Comparison of ENCODE assay signal across 30 cellular contexts in the genomic region with DNA sequence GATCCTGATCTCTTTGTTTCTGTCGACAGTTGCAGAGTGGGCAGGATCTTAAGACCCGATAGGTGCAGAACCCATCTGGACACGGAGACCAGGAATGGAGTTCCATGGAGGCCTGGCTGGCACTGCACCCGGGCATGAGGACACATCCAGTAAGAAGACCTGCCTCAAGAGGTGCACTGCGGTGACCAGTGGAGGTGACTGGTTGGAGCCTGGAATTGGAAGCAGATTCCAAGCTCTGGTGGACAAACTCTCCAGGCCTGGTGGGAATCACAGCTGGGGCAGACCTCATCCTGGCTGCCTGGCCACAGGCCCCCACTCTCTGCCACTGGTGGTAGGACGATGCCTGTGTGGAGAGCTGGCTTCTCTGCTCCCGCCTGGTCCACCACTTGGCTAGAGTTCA. TPM values are rescaled to one million over a fixed set of nuclear protein-coding genes. Genes with fewer than 3 reads are reported as not detected.
DNase-seq lines count a peak whose midpoint lies in the region; ATAC-seq, FAIRE-seq and TF ChIP-seq lines count a peak whose summit lies in the region.
"Had no signal": no experiment of that assay in that cellular context is flagged by ENCODE, and none has a peak within 500 bp of the region (broad histone marks: within the 10 kb centered on the region; RNA-seq: fewer than 3 reads in every experiment).

No MANE protein-coding gene starts in this region.

- TF ChIP-seq POLR2A in HepG2 (IDR thresholded peaks at IDR 0.05; ENCODE audit: insufficient read depth in 1 of 2, low read depth in 2 of 2, low read length in 2 of 2), result no peak
- no peak for TF ChIP-seq POLR2A in right lobe of liver (IDR thresholded peaks at IDR 0.05)

- TF ChIP-seq EP300 in HepG2 (IDR thresholded peaks at IDR 0.05; ENCODE audit: low read depth in 2 of 2, low read length in 2 of 2) (no peak), HepG2 (CRISPR knock-in tag; IDR thresholded peaks at IDR 0.05; ENCODE audit: borderline replicate concordance) (no peak)

- no TSS peak for BruUV-seq in HepG2 (replicated peaks; lab: Mats Ljungman, UMichigan)

- H3K79me2 ChIP-seq in HepG2 (ENCODE audit: insufficient read depth, low read length) (no peaks in the 10 kb centered on the region), osteoblast (ENCODE audit: insufficient read depth, low read length) (no peaks in the 10 kb centered on the region)

- no peak for TF ChIP-seq RAD21 in HepG2 (CRISPR knock-in tag; IDR thresholded peaks at IDR 0.05)

- H3K4me3 ChIP-seq in HepG2 (replicated peaks in 1 of 3; ENCODE audit: insufficient read depth in 1 of 3, low read depth in 2 of 3, low read length in 3 of 3) (no peak overlapping the region), right lobe of liver (no peak overlapping the region), osteoblast (ENCODE audit: insufficient read depth, low read length) (no peak overlapping the region)
- H3K4me3 ChIP-seq: psoas muscle, SJCRH30 had no signal

- CTCF ChIA-PET in HepG2 (lab: Yijun Ruan, JAX; ENCODE audit: low intra/inter-chr PET ratio, low total read pairs), result no interaction called here

- in situ Hi-C loops in HepG2 (cut with HindIII; ENCODE audit: extremely low pct_ligation_motif_present, low pct_unique_long_range_greater_than_20kb), result no loop called here

- H4K20me1 ChIP-seq in HepG2 (ENCODE audit: insufficient read depth, low read length), result no peaks in the 10 kb centered on the region
- H4K20me1 ChIP-seq in osteoblast (ENCODE audit: insufficient read depth, low read length), result no peaks in the 10 kb centered on the region

- no peaks in the 10 kb centered on the region for H3K36me3 ChIP-seq in HepG2 (replicated peaks in 1 of 2; ENCODE audit: control insufficient read depth in 1 of 2, insufficient read depth in 2 of 2, low read length in 2 of 2)
- H3K36me3 ChIP-seq in right lobe of liver, result peaks cover 0 to 5% (median 0%) of the 10 kb centered on the region in 4 donors
- peaks cover 59% of the 10 kb centered on the region for H3K36me3 ChIP-seq in KOPT-K1 (ENCODE audit: insufficient read depth, low read length)
- H3K36me3 ChIP-seq in osteoblast (ENCODE audit: insufficient read depth, low read length), result no peaks in the 10 kb centered on the region
- H3K36me3 ChIP-seq: BE2C, SJCRH30 had no signal

- TF ChIP-seq CTCF in HepG2 (CRISPR knock-in tag; IDR thresholded peaks at IDR 0.05) (no peak), right lobe of liver (IDR thresholded peaks at IDR 0.05) (no peak), osteoblast (IDR thresholded peaks at IDR 0.05; ENCODE audit: extremely low read depth, low read depth, low read length) (no peak), GM10266 (IDR thresholded peaks at IDR 0.05; ENCODE audit: control insufficient read depth, insufficient read depth, low read depth, missing control alignments) (no peak)

- H3K27ac ChIP-seq in HepG2 (ENCODE audit: extremely low read length, insufficient read depth, low read length), result no peak overlapping the region
- H3K27ac ChIP-seq in right lobe of liver, result no peak overlapping the region
- H3K27ac ChIP-seq in KOPT-K1 (ENCODE audit: low read depth, low read length, poor library complexity, severe bottlenecking), result peak overlapping the region; percentile 95
- no peak overlapping the region for H3K27ac ChIP-seq in osteoblast (ENCODE audit: low read depth, low read length)
- H3K27ac ChIP-seq: psoas muscle, SJCRH30, VCaP had no signal

- H3K9me3 ChIP-seq in HepG2 (ENCODE audit: low read length), result no peaks in the 10 kb centered on the region
- H3K9me3 ChIP-seq in right lobe of liver, result no peaks in the 10 kb centered on the region
- no peaks in the 10 kb centered on the region for H3K9me3 ChIP-seq in KOPT-K1 (ENCODE audit: insufficient read depth, low read length, poor library complexity, severe bottlenecking)
- H3K9me3 ChIP-seq in osteoblast (ENCODE audit: low read depth, low read length), result no peaks in the 10 kb centered on the region
- H3K9me3 ChIP-seq: BE2C, psoas muscle, SJCRH30 had no signal

- H3K4me2 ChIP-seq in HepG2 (ENCODE audit: low read depth, low read length), result no peak overlapping the region
- no peak overlapping the region for H3K4me2 ChIP-seq in osteoblast (ENCODE audit: insufficient read depth, low read length)

- WGBS in HepG2 (ENCODE audit: low lambda C conversion rate), result 80% methylated on average over 1 of the region's 7 CpGs
- WGBS in right lobe of liver (ENCODE audit: insufficient coverage, low coverage, low lambda C conversion rate, missing lambda C conversion rate), result 60% methylated on average over 1 of the region's 7 CpGs

- ATAC-seq in HepG2 (no peak), right lobe of liver (no peak), HG02973 (IDR thresholded peaks at IDR 0.05; ENCODE audit: unreplicated experiment) (no peak), GM18502 (IDR thresholded peaks at IDR 0.05; ENCODE audit: poor library complexity, unreplicated experiment) (no peak)
- ATAC-seq: esophagus mucosa, left ventricle myocardium superior, psoas muscle had no signal

- H3K9ac ChIP-seq in HepG2 (ENCODE audit: insufficient read depth, low read depth, low read length), result no peak overlapping the region

- intact Hi-C loops in HepG2 (cut with micrococcal nuclease; ENCODE audit: unreplicated experiment) (no loop called here), right lobe of liver (cut with DNase I) (no loop called here)

- H3K4me1 ChIP-seq in HepG2 (ENCODE audit: insufficient read depth, low read length) (peaks cover 46% of the 10 kb centered on the region), right lobe of liver (peaks cover 0 to 23% (median 6%) of the 10 kb centered on the region in 4 donors), osteoblast (ENCODE audit: insufficient read depth, low read length) (peaks cover 9% of the 10 kb centered on the region)
- H3K4me1 ChIP-seq: BE2C, psoas muscle, SJCRH30 had no signal

- H3K27me3 ChIP-seq in HepG2 (ENCODE audit: control insufficient read depth in 1 of 2, insufficient read depth in 2 of 2, low read length in 2 of 2), result no peaks in the 10 kb centered on the region
- no peaks in the 10 kb centered on the region for H3K27me3 ChIP-seq in right lobe of liver
- no peaks in the 10 kb centered on the region for H3K27me3 ChIP-seq in osteoblast (ENCODE audit: insufficient read depth, low read length)
- H3K27me3 ChIP-seq: BE2C, SJCRH30 had no signal

- H2AFZ ChIP-seq in HepG2 (ENCODE audit: low read length) (no peak overlapping the region), osteoblast (ENCODE audit: low read length) (no peak overlapping the region)

- no peak for DNase-seq in HepG2 (ENCODE audit: low spot score)
- no peak for DNase-seq in right lobe of liver
- peak; percentile 79 for DNase-seq in osteoblast (ENCODE audit: insufficient read length, low spot score, missing footprints)
- DNase-seq in GM10266 (ENCODE audit: extremely low spot score), result no peak
- DNase-seq: activated CD4-positive, alpha-beta T cell treated with anti-CD3 and anti-CD28 coated beads, Interleukin-2, amount 10 ng/mL, durations not matched to agents 24 days and 14 days; activated naive CD4-positive, alpha-beta T cell; activated T-cell treated with anti-CD3 and anti-CD28 coated beads, Interleukin-2, amount 50 U/mL, for 24 hours; BE2C; dermis blood vessel endothelial cell; DMS53; left ventricle myocardium superior; NCI-H1092; NCI-H1694 treated with DMSO at 0.1 percent for 48 hours; NCI-H446; NCI-H774; stimulated activated naive CD4-positive, alpha-beta T cell; T-helper 9 cell had no signal

- FAIRE-seq in HepG2 (lab: Jason Lieb, UNC), result no peak
- FAIRE-seq: G401.6, islet of Langerhans, urothelium cell line had no signal

- POLR2A ChIA-PET in HepG2 (lab: Yijun Ruan, JAX), result interaction anchor here (1.4 kb wide), 1 partner anchor 40 kb away, joined by 3 read pairs; no protein-coding TSS in a partner anchor

RNA-seq across cellular contexts. Expression of gene ZNF775, which starts 31.0 kb away (rescaled TPM):
- total RNA-seq in HepG2 (2016; rRNA removed; fragmentation: Illumina TruSeq; extraction: Trizol) (3.1 and 4.5 TPM in 2 replicates), right lobe of liver (1 to 10 TPM in 3 of 6 experiments, under 1 TPM in 3; 0.44 to 1.6 (median 0.96) TPM), osteoblast (5.0 and 6.2 TPM in 2 replicates)
- total RNA-seq in HepG2 (2016; cell fraction: cytosol; rRNA removed; fragmentation: Illumina TruSeq; extraction: Trizol; ENCODE audit: low read depth), result 0.71 TPM in 2 replicates
- 3.6 and 3.8 TPM in 2 replicates for total RNA-seq in HepG2 (2016; cell fraction: insoluble cytoplasmic fraction; rRNA removed; fragmentation: Illumina TruSeq; extraction: Trizol)
- 1.9 and 2.5 TPM in 2 replicates for total RNA-seq in HepG2 (2016; cell fraction: membrane; rRNA removed; fragmentation: Illumina TruSeq; extraction: Trizol)
- total RNA-seq in HepG2 (2016; cell fraction: nucleus; rRNA removed; fragmentation: Illumina TruSeq; extraction: Trizol), result 1.8 and 3.2 TPM in 2 replicates
- 3.2 and 3.8 TPM in 2 replicates for polyA plus RNA-seq in HepG2 (2011; rRNA removed)
- polyA plus RNA-seq in HepG2 (2011; cell fraction: cytosol; rRNA removed), result 2.6 and 4.5 TPM in 2 replicates
- polyA plus RNA-seq in HepG2 (2011; cell fraction: nucleus; rRNA removed), result 5.8 and 5.9 TPM in 2 replicates
- polyA plus RNA-seq in HepG2 (2012), result 2.1 and 3.1 TPM in 2 replicates
- polyA plus RNA-seq in HepG2 (2016; cell fraction: cytosol; fragmentation: Illumina TruSeq; extraction: Trizol; ENCODE audit: low read depth), result 0.67 and 0.68 TPM in 2 replicates
- polyA plus RNA-seq in HepG2 (2016; cell fraction: insoluble cytoplasmic fraction; fragmentation: Illumina TruSeq; extraction: Trizol; ENCODE audit: low read depth), result 3.7 and 4.2 TPM in 2 replicates
- 1.2 and 1.8 TPM in 2 replicates for polyA plus RNA-seq in HepG2 (2016; cell fraction: membrane; fragmentation: Illumina TruSeq; extraction: Trizol; ENCODE audit: low read depth)
- 5.2 and 9.1 TPM in 2 replicates for polyA plus RNA-seq in HepG2 (2016; cell fraction: nucleus; fragmentation: Illumina TruSeq; extraction: Trizol; ENCODE audit: insufficient read depth, low read depth)
- 0.37 and 3.7 TPM in 2 replicates for polyA minus RNA-seq in HepG2 (2011; rRNA and poly(A)+ RNA removed; ENCODE audit: low replicate concordance)
- 2.5 and 3.9 TPM in 2 replicates for polyA minus RNA-seq in HepG2 (2011; cell fraction: cytosol; rRNA and poly(A)+ RNA removed)
- 1.8 and 2.4 TPM in 2 replicates for polyA minus RNA-seq in HepG2 (2011; cell fraction: nucleus; rRNA and poly(A)+ RNA removed)

RNA-seq across cellular contexts. Expression of gene GIMAP8, which starts 40.3 kb away (rescaled TPM):
- not detected in 2 replicates for total RNA-seq in HepG2 (2016; rRNA removed; fragmentation: Illumina TruSeq; extraction: Trizol)
- total RNA-seq in HepG2 (2016; cell fraction: cytosol; rRNA removed; fragmentation: Illumina TruSeq; extraction: Trizol; ENCODE audit: low read depth), result not detected in 2 replicates
- not detected in 2 replicates for total RNA-seq in HepG2 (2016; cell fraction: insoluble cytoplasmic fraction; rRNA removed; fragmentation: Illumina TruSeq; extraction: Trizol)
- not detected in 2 replicates for total RNA-seq in HepG2 (2016; cell fraction: membrane; rRNA removed; fragmentation: Illumina TruSeq; extraction: Trizol)
- not detected in 2 replicates for total RNA-seq in HepG2 (2016; cell fraction: nucleus; rRNA removed; fragmentation: Illumina TruSeq; extraction: Trizol)
- not detected in 2 replicates for polyA plus RNA-seq in HepG2 (2011; rRNA removed)
- polyA plus RNA-seq in HepG2 (2011; cell fraction: cytosol; rRNA removed), result not detected in 2 replicates
- not detected in 2 replicates for polyA plus RNA-seq in HepG2 (2011; cell fraction: nucleus; rRNA removed)
- polyA plus RNA-seq in HepG2 (2012), result not detected in 2 replicates
- polyA plus RNA-seq in HepG2 (2016; cell fraction: cytosol; fragmentation: Illumina TruSeq; extraction: Trizol; ENCODE audit: low read depth), result not detected in 2 replicates
- polyA plus RNA-seq in HepG2 (2016; cell fraction: insoluble cytoplasmic fraction; fragmentation: Illumina TruSeq; extraction: Trizol; ENCODE audit: low read depth), result not detected in 2 replicates
- not detected in 2 replicates for polyA plus RNA-seq in HepG2 (2016; cell fraction: membrane; fragmentation: Illumina TruSeq; extraction: Trizol; ENCODE audit: low read depth)
- not detected in 2 replicates for polyA plus RNA-seq in HepG2 (2016; cell fraction: nucleus; fragmentation: Illumina TruSeq; extraction: Trizol; ENCODE audit: insufficient read depth, low read depth)
- not detected in 2 replicates for polyA minus RNA-seq in HepG2 (2011; rRNA and poly(A)+ RNA removed; ENCODE audit: low replicate concordance)
- polyA minus RNA-seq in HepG2 (2011; cell fraction: cytosol; rRNA and poly(A)+ RNA removed), result not detected in 2 replicates
- not detected in 2 replicates for polyA minus RNA-seq in HepG2 (2011; cell fraction: nucleus; rRNA and poly(A)+ RNA removed)
- 1 to 10 TPM; 2.7 to 10.0 (median 6.2) TPM for total RNA-seq in right lobe of liver
- total RNA-seq in osteoblast, result not detected in 2 replicates
- total RNA-seq: fibroblast of villous mesenchyme, M059J, myocyte, SJCRH30 had no signal

RNA-seq across cellular contexts. Expression of gene REPIN1, which starts 41.5 kb away (rescaled TPM):
- total RNA-seq in HepG2 (2016; rRNA removed; fragmentation: Illumina TruSeq; extraction: Trizol) (86.4 and 108 TPM in 2 replicates), right lobe of liver (100 to 1,000 TPM in 2 of 6 experiments, 10 to 100 TPM in 4; 56.2 to 133 (median 73.5) TPM), osteoblast (53.6 and 57.5 TPM in 2 replicates)
- 34.3 and 36.1 TPM in 2 replicates for total RNA-seq in HepG2 (2016; cell fraction: cytosol; rRNA removed; fragmentation: Illumina TruSeq; extraction: Trizol; ENCODE audit: low read depth)
- total RNA-seq in HepG2 (2016; cell fraction: insoluble cytoplasmic fraction; rRNA removed; fragmentation: Illumina TruSeq; extraction: Trizol), result 77.5 and 106 TPM in 2 replicates
- 112 and 119 TPM in 2 replicates for total RNA-seq in HepG2 (2016; cell fraction: membrane; rRNA removed; fragmentation: Illumina TruSeq; extraction: Trizol)
- total RNA-seq in HepG2 (2016; cell fraction: nucleus; rRNA removed; fragmentation: Illumina TruSeq; extraction: Trizol), result 81.1 and 91.5 TPM in 2 replicates
- polyA plus RNA-seq in HepG2 (2011; rRNA removed), result 69.9 and 87.9 TPM in 2 replicates
- polyA plus RNA-seq in HepG2 (2011; cell fraction: cytosol; rRNA removed), result 58.9 and 82.1 TPM in 2 replicates
- 189 and 195 TPM in 2 replicates for polyA plus RNA-seq in HepG2 (2011; cell fraction: nucleus; rRNA removed)
- polyA plus RNA-seq in HepG2 (2012), result 52.5 and 64.7 TPM in 2 replicates
- polyA plus RNA-seq in HepG2 (2016; cell fraction: cytosol; fragmentation: Illumina TruSeq; extraction: Trizol; ENCODE audit: low read depth), result 22.0 and 24.7 TPM in 2 replicates
- polyA plus RNA-seq in HepG2 (2016; cell fraction: insoluble cytoplasmic fraction; fragmentation: Illumina TruSeq; extraction: Trizol; ENCODE audit: low read depth), result 82.2 and 105 TPM in 2 replicates
- 77.8 and 77.9 TPM in 2 replicates for polyA plus RNA-seq in HepG2 (2016; cell fraction: membrane; fragmentation: Illumina TruSeq; extraction: Trizol; ENCODE audit: low read depth)
- 138 and 155 TPM in 2 replicates for polyA plus RNA-seq in HepG2 (2016; cell fraction: nucleus; fragmentation: Illumina TruSeq; extraction: Trizol; ENCODE audit: insufficient read depth, low read depth)
- polyA minus RNA-seq in HepG2 (2011; rRNA and poly(A)+ RNA removed; ENCODE audit: low replicate concordance), result 81.7 and 98.0 TPM in 2 replicates
- 35.3 and 35.6 TPM in 2 replicates for polyA minus RNA-seq in HepG2 (2011; cell fraction: cytosol; rRNA and poly(A)+ RNA removed)
- 50.5 and 54.6 TPM in 2 replicates for polyA minus RNA-seq in HepG2 (2011; cell fraction: nucleus; rRNA and poly(A)+ RNA removed)
